ENCODE assay signal across 8 cellular contexts in the genomic region with DNA sequence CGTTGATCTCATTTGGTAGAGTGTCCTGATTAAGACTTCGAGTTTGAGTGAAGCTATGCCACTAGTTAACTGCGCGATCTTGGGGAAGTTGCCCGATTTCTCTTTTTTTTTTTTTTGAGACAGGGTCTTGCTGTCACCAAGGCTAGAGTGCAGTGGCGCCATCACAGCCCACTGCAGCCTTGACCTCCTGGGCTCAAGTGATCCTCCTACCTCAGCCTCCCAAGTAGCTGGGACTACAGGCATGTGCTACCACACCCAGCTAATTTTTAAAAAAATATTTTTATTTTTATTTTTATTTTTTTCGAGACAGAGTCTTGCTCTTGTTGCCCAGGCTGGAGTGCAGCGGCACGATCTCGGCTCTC. TPM values are rescaled to one million over a fixed set of nuclear protein-coding genes. Genes with fewer than 3 reads are reported as not detected.
DNase-seq lines count a peak whose midpoint lies in the region; ATAC-seq and TF ChIP-seq lines count a peak whose summit lies in the region.
"Not testable (repeated sequence)": the region's sequence is repeated elsewhere in the genome, so short reads cannot be mapped to it uniquely, and the experiment has no call there.

No MANE protein-coding gene starts in this region.

- not testable (repeated sequence) for H3K27me3 ChIP-seq in MM.1S (replicated peaks; ENCODE audit: insufficient read depth, low read length); breast epithelium; mesenchymal stem cell (ENCODE audit: control insufficient read depth in 1 of 2, insufficient read depth in 1 of 2, low read length in 2 of 2); psoas muscle (ENCODE audit: insufficient read depth in 3 of 3, low read length in 2 of 3); upper lobe of left lung

- H2BK120ac ChIP-seq in mesenchymal stem cell (ENCODE audit: low read depth, low read length): not testable (repeated sequence)

- peak overlapping the region in 1 of 2 experiments; percentile 78 for H3K4ac ChIP-seq in mesenchymal stem cell (ENCODE audit: low read depth in 1 of 2, low read length in 2 of 2)

- not testable (repeated sequence) for H3K27me3 Mint-ChIP-seq in Calu3 (ENCODE audit: unreplicated experiment); activated CD4-positive, alpha-beta memory T cell treated with anti-CD3 and anti-CD28 coated beads, Interleukin-2, amount 10 ng/mL, durations not matched to agents 7 days and 5 days

- peaks cover 33% of the 10 kb centered on the region for H3K79me2 ChIP-seq in MM.1S (ENCODE audit: low read length)

- H3K14ac ChIP-seq in mesenchymal stem cell (ENCODE audit: low read length in 2 of 2): peak overlapping the region in 1 of 2 experiments; percentile 83

- DNase-seq in Calu3; MM.1S; activated CD4-positive, alpha-beta memory T cell treated with anti-CD3 and anti-CD28 coated beads, Interleukin-2, amount 10 ng/mL, durations not matched to agents 7 days and 5 days; breast epithelium (ENCODE audit: low spot score in 2 of 2); fibroblast of villous mesenchyme (ENCODE audit: low read depth); mesenchymal stem cell; psoas muscle; upper lobe of left lung: not testable (repeated sequence)

- H3K9me3 Mint-ChIP-seq in Calu3 (ENCODE audit: low read depth, unreplicated experiment); activated CD4-positive, alpha-beta memory T cell treated with anti-CD3 and anti-CD28 coated beads, Interleukin-2, amount 10 ng/mL, durations not matched to agents 7 days and 5 days: not testable (repeated sequence)

- H3K9ac ChIP-seq in MM.1S (ENCODE audit: low read length) (peak overlapping the region; percentile 30; the same call in 1 of the 2 replicates), mesenchymal stem cell (ENCODE audit: low read length) (peak overlapping the region; percentile 97)

- H3K27ac ChIP-seq in MM.1S (ENCODE audit: low read length): not testable (repeated sequence)
- H3K27ac ChIP-seq in breast epithelium (peak overlapping the region; percentile 78 to 94), mesenchymal stem cell (ENCODE audit: low read length, poor library complexity, severe bottlenecking) (peak overlapping the region; percentile 69), psoas muscle (peak overlapping the region; percentile 75), upper lobe of left lung (peak overlapping the region; percentile 83 to 93 (median 92))

- CTCF ChIA-PET in Calu3 (lab: Charles Lee): interaction anchor here (0.5 to 0.9 kb wide), 2 partner anchors 91 to 131 kb away, joined by 3 read pairs; no protein-coding TSS in a partner anchor
- CTCF ChIA-PET in activated CD4-positive, alpha-beta memory T cell treated with anti-CD3 and anti-CD28 coated beads, Interleukin-2, amount 10 ng/mL, durations not matched to agents 7 days and 5 days (lab: Charles Lee): interaction anchor here (1.3 to 8.4 kb wide), 6 partner anchors 18 to 238 kb away, joined by 3 to 120 read pairs (median 14); partner anchors contain the start of genes CD4 and LRRC23

- H4K91ac ChIP-seq in mesenchymal stem cell (ENCODE audit: low read length): not testable (repeated sequence)

- TF ChIP-seq EP300 in upper lobe of left lung (IDR thresholded peaks at IDR 0.05): not testable (repeated sequence)

- not testable (repeated sequence) for H4K8ac ChIP-seq in mesenchymal stem cell (ENCODE audit: low read length)

- H3K4me1 ChIP-seq in MM.1S (ENCODE audit: low read length) (peaks cover 28% of the 10 kb centered on the region), breast epithelium (peaks cover 5 to 18% of the 10 kb centered on the region in 2 donors), mesenchymal stem cell (ENCODE audit: control insufficient read depth, insufficient read depth, low read depth, low read length) (peaks cover 15% of the 10 kb centered on the region), psoas muscle (peaks cover 24% of the 10 kb centered on the region), upper lobe of left lung (peaks cover 33 to 52% (median 40%) of the 10 kb centered on the region in 4 donors)

- peak overlapping the region; percentile 89 for H3K27ac Mint-ChIP-seq in Calu3 (ENCODE audit: unreplicated experiment)
- peak overlapping the region; percentile 84 for H3K27ac Mint-ChIP-seq in activated CD4-positive, alpha-beta memory T cell treated with anti-CD3 and anti-CD28 coated beads, Interleukin-2, amount 10 ng/mL, durations not matched to agents 7 days and 5 days

- not testable (repeated sequence) for H3K9me2 ChIP-seq in MM.1S (replicated peaks; ENCODE audit: insufficient read depth, low read length)

- peak overlapping the region; percentile 94 for H3K4me3 ChIP-seq in MM.1S (ENCODE audit: low read length)
- peak overlapping the region; percentile 70 to 84 (median 72) for H3K4me3 ChIP-seq in breast epithelium
- peak overlapping the region; percentile 85 for H3K4me3 ChIP-seq in fibroblast of villous mesenchyme (ENCODE audit: low read depth, low read length)
- peak overlapping the region; percentile 86 to 89 for H3K4me3 ChIP-seq in mesenchymal stem cell (ENCODE audit: insufficient read depth in 1 of 2, low read depth in 1 of 2, low read length in 2 of 2)
- peak overlapping the region; percentile 63 for H3K4me3 ChIP-seq in psoas muscle
- H3K4me3 ChIP-seq in upper lobe of left lung: peak overlapping the region in 3 of 4 donors; percentile 71 to 90 (median 78)

- H2AFZ ChIP-seq in MM.1S (ENCODE audit: low read length): peak overlapping the region; percentile 75
- H2AFZ ChIP-seq in mesenchymal stem cell (ENCODE audit: low read depth, low read length): not testable (repeated sequence)

- not testable (repeated sequence) for H3K9me3 ChIP-seq in MM.1S (replicated peaks; ENCODE audit: insufficient read depth, low read length); breast epithelium; mesenchymal stem cell (ENCODE audit: control insufficient read depth, low read length); psoas muscle; upper lobe of left lung

- H3K36me3 Mint-ChIP-seq in Calu3 (ENCODE audit: insufficient read depth, unreplicated experiment): peaks cover 56% of the 10 kb centered on the region
- H3K36me3 Mint-ChIP-seq in activated CD4-positive, alpha-beta memory T cell treated with anti-CD3 and anti-CD28 coated beads, Interleukin-2, amount 10 ng/mL, durations not matched to agents 7 days and 5 days (ENCODE audit: low read depth): peaks cover 53% of the 10 kb centered on the region

- H3K4me1 Mint-ChIP-seq in Calu3 (ENCODE audit: low read depth, unreplicated experiment): peaks cover 34% of the 10 kb centered on the region
- H3K4me1 Mint-ChIP-seq in activated CD4-positive, alpha-beta memory T cell treated with anti-CD3 and anti-CD28 coated beads, Interleukin-2, amount 10 ng/mL, durations not matched to agents 7 days and 5 days: peaks cover 55% of the 10 kb centered on the region

- not testable (repeated sequence) for BruUV-seq in Calu3 (replicated peaks; lab: Mats Ljungman, UMichigan)

- not testable (repeated sequence) for H2BK5ac ChIP-seq in mesenchymal stem cell (ENCODE audit: low read depth, low read length, poor library complexity, severe bottlenecking)

- POLR2A ChIA-PET in activated CD4-positive, alpha-beta memory T cell treated with anti-CD3 and anti-CD28 coated beads, Interleukin-2, amount 10 ng/mL, durations not matched to agents 7 days and 5 days (lab: Charles Lee): interaction anchor here (1.2 to 4.4 kb wide), 12 partner anchors 8 to 185 kb away, joined by 3 to 69 read pairs (median 8); partner anchors contain the start of genes C12orf57, LRRC23, MLF2 and RNU7-1

- peak overlapping the region in 1 of 2 experiments; percentile 94 for H3K18ac ChIP-seq in mesenchymal stem cell (ENCODE audit: low read depth in 1 of 2, low read length in 2 of 2)

- 84% methylated on average over 9 of the region's 10 CpGs for WGBS in mesenchymal stem cell
- 51 to 53% (median 53%) methylated on average over 10 of the region's 10 CpGs for WGBS in psoas muscle, 3 donors
- WGBS in upper lobe of left lung, 2 donors: 38 to 39% methylated on average over 10 of the region's 10 CpGs

- H2BK15ac ChIP-seq in mesenchymal stem cell (ENCODE audit: low read depth, poor library complexity, severe bottlenecking): not testable (repeated sequence)

- TF ChIP-seq CTCF in Calu3 (IDR thresholded peaks at IDR 0.05; ENCODE audit: unreplicated experiment); MM.1S (IDR thresholded peaks at IDR 0.05; ENCODE audit: low read length); breast epithelium (IDR thresholded peaks at IDR 0.05); fibroblast of villous mesenchyme (IDR thresholded peaks at IDR 0.05; ENCODE audit: insufficient read depth, low read depth, low read length); psoas muscle (IDR thresholded peaks at IDR 0.05); upper lobe of left lung (IDR thresholded peaks at IDR 0.05): not testable (repeated sequence)

- H4K20me1 ChIP-seq in MM.1S (ENCODE audit: insufficient read depth, low read length): peaks cover 14% of the 10 kb centered on the region

- not testable (repeated sequence) for TF ChIP-seq POLR2A in breast epithelium (IDR thresholded peaks at IDR 0.05); upper lobe of left lung (IDR thresholded peaks at IDR 0.05)

- not testable (repeated sequence) for H3K36me3 ChIP-seq in MM.1S (replicated peaks; ENCODE audit: insufficient read depth, low read length); breast epithelium
- H3K36me3 ChIP-seq in mesenchymal stem cell (ENCODE audit: control insufficient read depth in 1 of 2, insufficient read depth in 2 of 2, low read depth in 1 of 2, low read length in 2 of 2): peaks cover 27 to 41% of the 10 kb centered on the region in 2 experiments
- H3K36me3 ChIP-seq in psoas muscle (ENCODE audit: insufficient read depth in 1 of 2, low read depth in 1 of 2): peaks cover 4 to 37% of the 10 kb centered on the region in 2 donors
- H3K36me3 ChIP-seq in upper lobe of left lung: peaks cover 3 to 24% (median 20%) of the 10 kb centered on the region in 4 donors

- intact Hi-C loops in Calu3 (cut with micrococcal nuclease; ENCODE audit: unreplicated experiment); psoas muscle (cut with DNase I): not testable (repeated sequence)
- intact Hi-C loops in breast epithelium (cut with DNase I; ENCODE audit: low total_unique reads): loop anchor here (5.0 kb wide), 1 partner anchor 667 kb away; no protein-coding TSS in a partner anchor

- peaks cover 37% of the 10 kb centered on the region for H3F3A ChIP-seq in MM.1S (ENCODE audit: insufficient read depth, low read length)

- H3K4me3 Mint-ChIP-seq in Calu3 (ENCODE audit: low read depth, unreplicated experiment): peak overlapping the region; percentile 99
- peak overlapping the region; percentile 93 for H3K4me3 Mint-ChIP-seq in activated CD4-positive, alpha-beta memory T cell treated with anti-CD3 and anti-CD28 coated beads, Interleukin-2, amount 10 ng/mL, durations not matched to agents 7 days and 5 days

- ATAC-seq in psoas muscle; upper lobe of left lung (ENCODE audit: low FRiP score in 2 of 2): not testable (repeated sequence)

- peak overlapping the region in 1 of 2 experiments; percentile 6 for H2BK12ac ChIP-seq in mesenchymal stem cell (ENCODE audit: low read length in 2 of 2)

- peak overlapping the region; percentile 51 for H2AK5ac ChIP-seq in mesenchymal stem cell (ENCODE audit: low read length, severe bottlenecking)

- not testable (repeated sequence) for H3K23ac ChIP-seq in mesenchymal stem cell (ENCODE audit: low read length in 2 of 2)

- H3K79me1 ChIP-seq in mesenchymal stem cell (replicated peaks; ENCODE audit: low read length, poor library complexity, severe bottlenecking): not testable (repeated sequence)

- peak overlapping the region; percentile 90 for H3K4me2 ChIP-seq in MM.1S (ENCODE audit: low read depth, low read length)
- H3K4me2 ChIP-seq in mesenchymal stem cell (ENCODE audit: low read length, poor library complexity, severe bottlenecking): peak overlapping the region; percentile 25

RNA-seq across cellular contexts. Expression of gene SPSB2, which starts 0.9 kb away (rescaled TPM):
- 18.0 and 21.5 TPM in 2 replicates for total RNA-seq in Calu3 (2022)
- 10 to 100 TPM; 11.1 to 11.2 TPM for total RNA-seq in activated CD4-positive, alpha-beta memory T cell treated with anti-CD3 and anti-CD28 coated beads, Interleukin-2, amount 10 ng/mL, durations not matched to agents 7 days and 5 days
- total RNA-seq in breast epithelium: 10 to 100 TPM in 2 of 3 donors, 1 to 10 TPM in 1; 9.0 to 13.4 (median 12.7) TPM
- 6.0 and 8.7 TPM in 2 replicates for total RNA-seq in fibroblast of villous mesenchyme
- polyA plus RNA-seq in mesenchymal stem cell (2013, experiment 1 of 2): 6.3 TPM
- 6.7 TPM for polyA plus RNA-seq in mesenchymal stem cell (2013, experiment 2 of 2)
- 1 to 10 TPM; 2.4 to 4.5 (median 3.2) TPM for total RNA-seq in psoas muscle
- polyA plus RNA-seq in psoas muscle: 10 to 100 TPM in 1 of 3 donors, 1 to 10 TPM in 2; 4.3 to 10.2 (median 6.7) TPM
- total RNA-seq in upper lobe of left lung: 10 to 100 TPM; 27.7 to 63.3 (median 35.0) TPM

RNA-seq across cellular contexts. Expression of gene TPI1, which starts 6.7 kb away (rescaled TPM):
- total RNA-seq in Calu3 (2022): 608 and 639 TPM in 2 replicates
- total RNA-seq in activated CD4-positive, alpha-beta memory T cell treated with anti-CD3 and anti-CD28 coated beads, Interleukin-2, amount 10 ng/mL, durations not matched to agents 7 days and 5 days: 1,000 to 10,000 TPM; 1,228 to 1,253 TPM
- 100 to 1,000 TPM; 297 to 386 (median 351) TPM for total RNA-seq in breast epithelium
- 620 and 695 TPM in 2 replicates for total RNA-seq in fibroblast of villous mesenchyme
- 589 TPM for polyA plus RNA-seq in mesenchymal stem cell (2013, experiment 1 of 2)
- 572 TPM for polyA plus RNA-seq in mesenchymal stem cell (2013, experiment 2 of 2)
- total RNA-seq in psoas muscle: 100 to 1,000 TPM; 537 to 822 (median 624) TPM
- polyA plus RNA-seq in psoas muscle: 100 to 1,000 TPM; 588 to 952 (median 847) TPM
- 100 to 1,000 TPM; 137 to 407 (median 309) TPM for total RNA-seq in upper lobe of left lung

RNA-seq across cellular contexts. Expression of gene USP5, which starts 22.0 kb away (rescaled TPM):
- total RNA-seq in Calu3 (2022): 126 and 128 TPM in 2 replicates
- 100 to 1,000 TPM in 1 of 2 experiments, 10 to 100 TPM in 1; 91.4 to 109 TPM for total RNA-seq in activated CD4-positive, alpha-beta memory T cell treated with anti-CD3 and anti-CD28 coated beads, Interleukin-2, amount 10 ng/mL, durations not matched to agents 7 days and 5 days
- 10 to 100 TPM; 32.6 to 52.8 (median 34.7) TPM for total RNA-seq in breast epithelium
- total RNA-seq in fibroblast of villous mesenchyme: 91.5 and 96.7 TPM in 2 replicates
- polyA plus RNA-seq in mesenchymal stem cell (2013, experiment 1 of 2): 77.2 TPM
- 74.0 TPM for polyA plus RNA-seq in mesenchymal stem cell (2013, experiment 2 of 2)
- 100 to 1,000 TPM in 3 of 4 donors, 10 to 100 TPM in 1; 98.1 to 127 (median 112) TPM for total RNA-seq in psoas muscle
- polyA plus RNA-seq in psoas muscle: 10 to 100 TPM; 43.1 to 85.1 (median 49.5) TPM
- total RNA-seq in upper lobe of left lung: 10 to 100 TPM; 22.6 to 77.0 (median 35.6) TPM

RNA-seq across cellular contexts. Expression of gene CDCA3, which starts 22.9 kb away (rescaled TPM):
- 47.9 and 57.1 TPM in 2 replicates for total RNA-seq in Calu3 (2022)
- 100 to 1,000 TPM in 1 of 2 experiments, 10 to 100 TPM in 1; 96.5 to 101 TPM for total RNA-seq in activated CD4-positive, alpha-beta memory T cell treated with anti-CD3 and anti-CD28 coated beads, Interleukin-2, amount 10 ng/mL, durations not matched to agents 7 days and 5 days
- 1 to 10 TPM in 2 of 3 donors, under 1 TPM in 1; 0.33 to 3.0 (median 1.8) TPM for total RNA-seq in breast epithelium
- 18.4 and 21.2 TPM in 2 replicates for total RNA-seq in fibroblast of villous mesenchyme
- 7.1 TPM for polyA plus RNA-seq in mesenchymal stem cell (2013, experiment 1 of 2)
- 6.9 TPM for polyA plus RNA-seq in mesenchymal stem cell (2013, experiment 2 of 2)
- 1 to 10 TPM in 1 of 4 donors, under 1 TPM in 2, not detected in 1; 0.79 to 1.1 (median 0.92) TPM for total RNA-seq in psoas muscle
- 1 to 10 TPM in 1 of 3 donors, under 1 TPM in 2; 0.21 to 3.3 (median 0.56) TPM for polyA plus RNA-seq in psoas muscle
- total RNA-seq in upper lobe of left lung: 10 to 100 TPM in 1 of 6 donors, 1 to 10 TPM in 3, under 1 TPM in 1, not detected in 1; 0.39 to 10.3 (median 2.8) TPM

RNA-seq across cellular contexts. Expression of gene LRRC23, which starts 30.6 kb away (rescaled TPM):
- total RNA-seq in Calu3 (2022) (6.0 and 8.3 TPM in 2 replicates), breast epithelium (10 to 100 TPM in 2 of 3 donors, 1 to 10 TPM in 1; 7.4 to 15.4 (median 10.8) TPM), fibroblast of villous mesenchyme (4.7 and 5.5 TPM in 2 replicates), psoas muscle (10 to 100 TPM; 10.2 to 14.9 (median 12.5) TPM), upper lobe of left lung (10 to 100 TPM; 12.0 to 83.2 (median 29.1) TPM)
- total RNA-seq in activated CD4-positive, alpha-beta memory T cell treated with anti-CD3 and anti-CD28 coated beads, Interleukin-2, amount 10 ng/mL, durations not matched to agents 7 days and 5 days: 1 to 10 TPM; 5.7 to 6.1 TPM
- polyA plus RNA-seq in mesenchymal stem cell (2013, experiment 1 of 2): 6.1 TPM
- polyA plus RNA-seq in mesenchymal stem cell (2013, experiment 2 of 2): 6.3 TPM
- 10 to 100 TPM in 2 of 3 donors, 1 to 10 TPM in 1; 9.5 to 29.0 (median 14.3) TPM for polyA plus RNA-seq in psoas muscle
